Comparison of ENCODE assay signal across 1 cellular context in the genomic region with DNA sequence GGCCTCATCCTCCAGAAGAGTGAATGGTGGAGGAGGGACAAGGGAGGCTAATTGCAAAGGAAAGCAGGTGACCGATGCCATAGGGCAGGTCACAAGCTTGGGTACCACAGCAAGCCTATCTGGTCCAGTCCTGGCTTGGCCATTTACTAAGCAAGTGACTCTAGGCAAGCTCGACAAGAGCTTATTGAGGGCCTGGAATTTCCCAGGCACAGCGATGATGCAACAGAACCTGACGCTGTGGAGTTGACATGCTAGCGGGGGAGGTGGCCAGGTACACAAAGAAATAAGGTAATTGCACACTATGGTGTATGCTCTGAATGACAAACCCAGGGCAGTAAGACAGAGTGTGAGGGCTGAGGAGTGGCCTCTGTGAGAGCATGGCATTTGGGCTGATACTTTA.
TF ChIP-seq lines count a peak whose summit lies in the region.

No MANE protein-coding gene starts in this region.

TF ChIP-seq in H1, 55 proteins besides CTCF, POLR2A, EP300 and RAD21 (continued from another document):
- TF ChIP-seq, protein P1, sequence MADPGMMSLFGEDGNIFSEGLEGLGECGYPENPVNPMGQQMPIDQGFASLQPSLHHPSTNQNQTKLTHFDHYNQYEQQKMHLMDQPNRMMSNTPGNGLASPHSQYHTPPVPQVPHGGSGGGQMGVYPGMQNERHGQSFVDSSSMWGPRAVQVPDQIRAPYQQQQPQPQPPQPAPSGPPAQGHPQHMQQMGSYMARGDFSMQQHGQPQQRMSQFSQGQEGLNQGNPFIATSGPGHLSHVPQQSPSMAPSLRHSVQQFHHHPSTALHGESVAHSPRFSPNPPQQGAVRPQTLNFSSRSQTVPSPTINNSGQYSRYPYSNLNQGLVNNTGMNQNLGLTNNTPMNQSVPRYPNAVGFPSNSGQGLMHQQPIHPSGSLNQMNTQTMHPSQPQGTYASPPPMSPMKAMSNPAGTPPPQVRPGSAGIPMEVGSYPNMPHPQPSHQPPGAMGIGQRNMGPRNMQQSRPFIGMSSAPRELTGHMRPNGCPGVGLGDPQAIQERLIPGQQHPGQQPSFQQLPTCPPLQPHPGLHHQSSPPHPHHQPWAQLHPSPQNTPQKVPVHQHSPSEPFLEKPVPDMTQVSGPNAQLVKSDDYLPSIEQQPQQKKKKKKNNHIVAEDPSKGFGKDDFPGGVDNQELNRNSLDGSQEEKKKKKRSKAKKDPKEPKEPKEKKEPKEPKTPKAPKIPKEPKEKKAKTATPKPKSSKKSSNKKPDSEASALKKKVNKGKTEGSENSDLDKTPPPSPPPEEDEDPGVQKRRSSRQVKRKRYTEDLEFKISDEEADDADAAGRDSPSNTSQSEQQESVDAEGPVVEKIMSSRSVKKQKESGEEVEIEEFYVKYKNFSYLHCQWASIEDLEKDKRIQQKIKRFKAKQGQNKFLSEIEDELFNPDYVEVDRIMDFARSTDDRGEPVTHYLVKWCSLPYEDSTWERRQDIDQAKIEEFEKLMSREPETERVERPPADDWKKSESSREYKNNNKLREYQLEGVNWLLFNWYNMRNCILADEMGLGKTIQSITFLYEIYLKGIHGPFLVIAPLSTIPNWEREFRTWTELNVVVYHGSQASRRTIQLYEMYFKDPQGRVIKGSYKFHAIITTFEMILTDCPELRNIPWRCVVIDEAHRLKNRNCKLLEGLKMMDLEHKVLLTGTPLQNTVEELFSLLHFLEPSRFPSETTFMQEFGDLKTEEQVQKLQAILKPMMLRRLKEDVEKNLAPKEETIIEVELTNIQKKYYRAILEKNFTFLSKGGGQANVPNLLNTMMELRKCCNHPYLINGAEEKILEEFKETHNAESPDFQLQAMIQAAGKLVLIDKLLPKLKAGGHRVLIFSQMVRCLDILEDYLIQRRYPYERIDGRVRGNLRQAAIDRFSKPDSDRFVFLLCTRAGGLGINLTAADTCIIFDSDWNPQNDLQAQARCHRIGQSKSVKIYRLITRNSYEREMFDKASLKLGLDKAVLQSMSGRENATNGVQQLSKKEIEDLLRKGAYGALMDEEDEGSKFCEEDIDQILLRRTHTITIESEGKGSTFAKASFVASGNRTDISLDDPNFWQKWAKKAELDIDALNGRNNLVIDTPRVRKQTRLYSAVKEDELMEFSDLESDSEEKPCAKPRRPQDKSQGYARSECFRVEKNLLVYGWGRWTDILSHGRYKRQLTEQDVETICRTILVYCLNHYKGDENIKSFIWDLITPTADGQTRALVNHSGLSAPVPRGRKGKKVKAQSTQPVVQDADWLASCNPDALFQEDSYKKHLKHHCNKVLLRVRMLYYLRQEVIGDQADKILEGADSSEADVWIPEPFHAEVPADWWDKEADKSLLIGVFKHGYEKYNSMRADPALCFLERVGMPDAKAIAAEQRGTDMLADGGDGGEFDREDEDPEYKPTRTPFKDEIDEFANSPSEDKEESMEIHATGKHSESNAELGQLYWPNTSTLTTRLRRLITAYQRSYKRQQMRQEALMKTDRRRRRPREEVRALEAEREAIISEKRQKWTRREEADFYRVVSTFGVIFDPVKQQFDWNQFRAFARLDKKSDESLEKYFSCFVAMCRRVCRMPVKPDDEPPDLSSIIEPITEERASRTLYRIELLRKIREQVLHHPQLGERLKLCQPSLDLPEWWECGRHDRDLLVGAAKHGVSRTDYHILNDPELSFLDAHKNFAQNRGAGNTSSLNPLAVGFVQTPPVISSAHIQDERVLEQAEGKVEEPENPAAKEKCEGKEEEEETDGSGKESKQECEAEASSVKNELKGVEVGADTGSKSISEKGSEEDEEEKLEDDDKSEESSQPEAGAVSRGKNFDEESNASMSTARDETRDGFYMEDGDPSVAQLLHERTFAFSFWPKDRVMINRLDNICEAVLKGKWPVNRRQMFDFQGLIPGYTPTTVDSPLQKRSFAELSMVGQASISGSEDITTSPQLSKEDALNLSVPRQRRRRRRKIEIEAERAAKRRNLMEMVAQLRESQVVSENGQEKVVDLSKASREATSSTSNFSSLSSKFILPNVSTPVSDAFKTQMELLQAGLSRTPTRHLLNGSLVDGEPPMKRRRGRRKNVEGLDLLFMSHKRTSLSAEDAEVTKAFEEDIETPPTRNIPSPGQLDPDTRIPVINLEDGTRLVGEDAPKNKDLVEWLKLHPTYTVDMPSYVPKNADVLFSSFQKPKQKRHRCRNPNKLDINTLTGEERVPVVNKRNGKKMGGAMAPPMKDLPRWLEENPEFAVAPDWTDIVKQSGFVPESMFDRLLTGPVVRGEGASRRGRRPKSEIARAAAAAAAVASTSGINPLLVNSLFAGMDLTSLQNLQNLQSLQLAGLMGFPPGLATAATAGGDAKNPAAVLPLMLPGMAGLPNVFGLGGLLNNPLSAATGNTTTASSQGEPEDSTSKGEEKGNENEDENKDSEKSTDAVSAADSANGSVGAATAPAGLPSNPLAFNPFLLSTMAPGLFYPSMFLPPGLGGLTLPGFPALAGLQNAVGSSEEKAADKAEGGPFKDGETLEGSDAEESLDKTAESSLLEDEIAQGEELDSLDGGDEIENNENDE (IDR thresholded peaks at IDR 0.05; ENCODE audit: insufficient replicate concordance, low read length): no peak
- TF ChIP-seq, protein P2, sequence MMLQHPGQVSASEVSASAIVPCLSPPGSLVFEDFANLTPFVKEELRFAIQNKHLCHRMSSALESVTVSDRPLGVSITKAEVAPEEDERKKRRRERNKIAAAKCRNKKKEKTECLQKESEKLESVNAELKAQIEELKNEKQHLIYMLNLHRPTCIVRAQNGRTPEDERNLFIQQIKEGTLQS (IDR thresholded peaks at IDR 0.05; ENCODE audit: insufficient read depth, low read depth, low read length): 0 out of 2 replicates have a peak, but pooled peaks have one; percentile 19
- no peak for TF ChIP-seq SP1 (IDR thresholded peaks at IDR 0.05; ENCODE audit: low read depth, low read length)
- TF ChIP-seq TAF1 (IDR thresholded peaks at IDR 0.05; ENCODE audit: low read depth, low read length): no peak
- TF ChIP-seq EZH2 (IDR thresholded peaks at IDR 0.05; ENCODE audit: low read depth, low read length, severe bottlenecking): no peak
- no peak for TF ChIP-seq NANOG (IDR thresholded peaks at IDR 0.05; ENCODE audit: insufficient read depth, low read depth, low read length, poor library complexity, severe bottlenecking)
- TF ChIP-seq TEAD4 (IDR thresholded peaks at IDR 0.05; ENCODE audit: low read depth, low read length): 0 out of 2 replicates have a peak, but pooled peaks have one; percentile 33
- no peak for TF ChIP-seq SIX5 (IDR thresholded peaks at IDR 0.05; ENCODE audit: low read depth, low read length)
- no peak for TF ChIP-seq HDAC2 (IDR thresholded peaks at IDR 0.05; ENCODE audit: borderline replicate concordance in 1 of 2, low read depth in 2 of 2, low read length in 2 of 2)
- TF ChIP-seq JUND (IDR thresholded peaks at IDR 0.05; ENCODE audit: low read length): no peak
- TF ChIP-seq CREB1 (IDR thresholded peaks at IDR 0.05): no peak
- no peak for TF ChIP-seq TCF12 (IDR thresholded peaks at IDR 0.05; ENCODE audit: low read depth, low read length)
- no peak for TF ChIP-seq TAF7 (optimal IDR thresholded peaks at IDR 0.05; ENCODE audit: borderline replicate concordance, low read depth, low read length)
- no peak for TF ChIP-seq SUZ12 (IDR thresholded peaks at IDR 0.05; ENCODE audit: low read length)
- TF ChIP-seq, protein P3, sequence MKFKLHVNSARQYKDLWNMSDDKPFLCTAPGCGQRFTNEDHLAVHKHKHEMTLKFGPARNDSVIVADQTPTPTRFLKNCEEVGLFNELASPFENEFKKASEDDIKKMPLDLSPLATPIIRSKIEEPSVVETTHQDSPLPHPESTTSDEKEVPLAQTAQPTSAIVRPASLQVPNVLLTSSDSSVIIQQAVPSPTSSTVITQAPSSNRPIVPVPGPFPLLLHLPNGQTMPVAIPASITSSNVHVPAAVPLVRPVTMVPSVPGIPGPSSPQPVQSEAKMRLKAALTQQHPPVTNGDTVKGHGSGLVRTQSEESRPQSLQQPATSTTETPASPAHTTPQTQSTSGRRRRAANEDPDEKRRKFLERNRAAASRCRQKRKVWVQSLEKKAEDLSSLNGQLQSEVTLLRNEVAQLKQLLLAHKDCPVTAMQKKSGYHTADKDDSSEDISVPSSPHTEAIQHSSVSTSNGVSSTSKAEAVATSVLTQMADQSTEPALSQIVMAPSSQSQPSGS (IDR thresholded peaks at IDR 0.05; ENCODE audit: low read length): no peak
- no peak for TF ChIP-seq BRCA1 (IDR thresholded peaks at IDR 0.05; ENCODE audit: low read depth, low read length)
- no peak for TF ChIP-seq SIN3A (conservative IDR thresholded peaks at IDR 0.05 in 1 of 2, IDR thresholded peaks at IDR 0.05 in 1 of 2; ENCODE audit: low read depth in 1 of 2, low read length in 2 of 2)
- no peak for TF ChIP-seq SRF (IDR thresholded peaks at IDR 0.05; ENCODE audit: low read depth, low read length)
- TF ChIP-seq POU5F1 (IDR thresholded peaks at IDR 0.05; ENCODE audit: low read depth, low read length): no peak
- 0 out of 2 replicates have a peak, but pooled peaks have one; percentile 60 for TF ChIP-seq CEBPB (IDR thresholded peaks at IDR 0.05; ENCODE audit: low read depth, low read length)
- no peak for TF ChIP-seq CBX8 (IDR thresholded peaks at IDR 0.05; ENCODE audit: borderline replicate concordance, low read depth, low read length)
- TF ChIP-seq CHD1 (IDR thresholded peaks at IDR 0.05; ENCODE audit: low read depth, low read length): no peak
TF ChIP-seq in H1: peak in this region for 3.
